In genomic region chr15:35496585-35496984, GRCh38 we compare ENCODE assay signal across 12 cellular contexts. TPM values are rescaled to one million over a fixed set of nuclear protein-coding genes. Genes with fewer than 3 reads are reported as not detected.
A peak's percentile ranks its signal among the peaks of the same experiment; 100 is the strongest.
DNase-seq lines count a peak whose midpoint lies in the region; ATAC-seq and TF ChIP-seq lines count a peak whose summit lies in the region.
"Had no signal": no experiment of that assay in that cellular context is flagged by ENCODE, and none has a peak within 500 bp of the region (broad histone marks: within the 10 kb centered on the region; RNA-seq: fewer than 3 reads in every experiment).

No MANE protein-coding gene starts in this region.

- no peak overlapping the region for H3K4me2 ChIP-seq in MM.1S (ENCODE audit: low read depth, low read length)
- H3K4me2 ChIP-seq: BLaER1 had no signal

- TF ChIP-seq CTCF in GM06990 (IDR thresholded peaks at IDR 0.05; ENCODE audit: insufficient read depth, low read length, poor library complexity, severe bottlenecking), result no peak
- no peak for TF ChIP-seq CTCF in MM.1S (IDR thresholded peaks at IDR 0.05; ENCODE audit: low read length)
- no peak for TF ChIP-seq CTCF in heart right ventricle (IDR thresholded peaks at IDR 0.05)

- H3K4me3 ChIP-seq in GM06990 (replicated peaks; ENCODE audit: low read depth, low read length), result no peak overlapping the region
- no peak overlapping the region for H3K4me3 ChIP-seq in MM.1S (ENCODE audit: low read length)
- H3K4me3 ChIP-seq in heart right ventricle, result no peak overlapping the region
- H3K4me3 ChIP-seq: BLaER1, cardiac muscle cell, SJSA1 had no signal

- no peaks in the 10 kb centered on the region for H3K9me2 ChIP-seq in MM.1S (replicated peaks; ENCODE audit: insufficient read depth, low read length)

- H3K27ac ChIP-seq in MM.1S (ENCODE audit: low read length) (no peak overlapping the region), heart right ventricle (no peak overlapping the region)
- H3K27ac ChIP-seq: BLaER1, cardiac muscle cell, SJSA1 had no signal

- no peaks in the 10 kb centered on the region for H4K20me1 ChIP-seq in MM.1S (ENCODE audit: insufficient read depth, low read length)
- H4K20me1 ChIP-seq: BLaER1 had no signal

- H3F3A ChIP-seq in MM.1S (ENCODE audit: insufficient read depth, low read length), result no peaks in the 10 kb centered on the region

- H3K79me2 ChIP-seq in MM.1S (ENCODE audit: low read length), result no peaks in the 10 kb centered on the region

- H3K4me1 ChIP-seq in MM.1S (ENCODE audit: low read length) (no peaks in the 10 kb centered on the region), heart right ventricle (peaks cover 0 to 6% (median 0%) of the 10 kb centered on the region in 9 donors)
- H3K4me1 ChIP-seq: BLaER1, SJSA1 had no signal

- peak; percentile 97 for ATAC-seq in GM19372 (IDR thresholded peaks at IDR 0.05; ENCODE audit: low read depth, unreplicated experiment)
- peak; percentile 99 for ATAC-seq in HG02885 (IDR thresholded peaks at IDR 0.05; ENCODE audit: poor library complexity, unreplicated experiment)
- no peak for ATAC-seq in heart right ventricle

- peak; percentile 53 for DNase-seq in GM06990 (ENCODE audit: extremely low read depth, insufficient read length)
- peak; percentile 21 for DNase-seq in MM.1S
- DNase-seq in dermis blood vessel endothelial cell, result no peak
- DNase-seq in 8988T, result no peak
- no peak for DNase-seq in SIG-M5 treated with dmso at 0.1 percent for 504 hours (lab: John Stamatoyannopoulos, UW; ENCODE audit: unreplicated experiment)
- no peak for DNase-seq in heart right ventricle
- DNase-seq: NCI-H1105 treated with DMSO at 0.1 percent for 48 hours had no signal

- H3K27me3 ChIP-seq in GM06990 (replicated peaks; ENCODE audit: control insufficient read depth, insufficient read depth, low read length) (no peaks in the 10 kb centered on the region), MM.1S (replicated peaks; ENCODE audit: insufficient read depth, low read length) (no peaks in the 10 kb centered on the region), heart right ventricle (no peaks in the 10 kb centered on the region)
- H3K27me3 ChIP-seq: BLaER1, cardiac muscle cell, SJSA1 had no signal

- intact Hi-C loops in heart right ventricle (cut with DNase I), result no loop called here

- H3K9me3 ChIP-seq in MM.1S (replicated peaks; ENCODE audit: insufficient read depth, low read length), result no peaks in the 10 kb centered on the region
- no peaks in the 10 kb centered on the region for H3K9me3 ChIP-seq in heart right ventricle
- H3K9me3 ChIP-seq: BLaER1, SJSA1 had no signal

- H3K9ac ChIP-seq in MM.1S (ENCODE audit: low read length), result no peak overlapping the region
- H3K9ac ChIP-seq: BLaER1 had no signal

- H3K36me3 ChIP-seq in GM06990 (ENCODE audit: control insufficient read depth, insufficient read depth, low read length), result no peaks in the 10 kb centered on the region
- H3K36me3 ChIP-seq in MM.1S (replicated peaks; ENCODE audit: insufficient read depth, low read length), result no peaks in the 10 kb centered on the region
- H3K36me3 ChIP-seq in heart right ventricle, result no peaks in the 10 kb centered on the region
- H3K36me3 ChIP-seq: BLaER1, cardiac muscle cell, SJSA1 had no signal

- H2AFZ ChIP-seq in MM.1S (ENCODE audit: low read length), result no peak overlapping the region

RNA-seq across cellular contexts. Expression of gene DPH6, which starts 49.4 kb away (rescaled TPM):
- total RNA-seq in dermis blood vessel endothelial cell, result 14.0 and 14.5 TPM in 2 replicates
- 10 to 100 TPM; 12.2 to 25.8 (median 23.4) TPM for total RNA-seq in heart right ventricle
- 1 to 10 TPM; 6.1 to 7.6 TPM for polyA plus RNA-seq in heart right ventricle

Comparison
In these comparisons a context has a peak if more than half of its experiments do, and no peak if none do; other contexts are left out.
1. DNase-seq: peak in GM06990 (single experiment) and MM.1S (single experiment); none in dermis blood vessel endothelial cell (single experiment), 8988T (single experiment), SIG-M5 treated with dmso at 0.1 percent for 504 hours (single experiment) and heart right ventricle (0 of 2).
2. ATAC-seq: peak in GM19372 (single experiment) and HG02885 (single experiment); none in heart right ventricle (0 of 8).